7 cellular contexts compared by ENCODE assay signal in genomic region chr1:16701189-16701588, GRCh38. TPM values are rescaled to one million over a fixed set of nuclear protein-coding genes. Genes with fewer than 3 reads are reported as not detected.
"Had no signal": no experiment of that assay in that cellular context is flagged by ENCODE, and none has a peak within 500 bp of the region (broad histone marks: within the 10 kb centered on the region; RNA-seq: fewer than 3 reads in every experiment).

No MANE protein-coding gene starts in this region.

RNA-seq across cellular contexts. Expression of gene RNU1-3, which starts 34.4 kb away (rescaled TPM):
- total RNA-seq: osteoblast had no signal
- polyA plus RNA-seq: lung, neural cell, psoas muscle, sigmoid colon, small intestine, spleen had no signal

RNA-seq across cellular contexts. Expression of gene RNU1-4, which starts 39.1 kb away (rescaled TPM):
- total RNA-seq: osteoblast had no signal
- polyA plus RNA-seq: lung, neural cell, psoas muscle, sigmoid colon, small intestine, spleen had no signal
